ENCODE assay signal across 10 cellular contexts in the genomic region with DNA sequence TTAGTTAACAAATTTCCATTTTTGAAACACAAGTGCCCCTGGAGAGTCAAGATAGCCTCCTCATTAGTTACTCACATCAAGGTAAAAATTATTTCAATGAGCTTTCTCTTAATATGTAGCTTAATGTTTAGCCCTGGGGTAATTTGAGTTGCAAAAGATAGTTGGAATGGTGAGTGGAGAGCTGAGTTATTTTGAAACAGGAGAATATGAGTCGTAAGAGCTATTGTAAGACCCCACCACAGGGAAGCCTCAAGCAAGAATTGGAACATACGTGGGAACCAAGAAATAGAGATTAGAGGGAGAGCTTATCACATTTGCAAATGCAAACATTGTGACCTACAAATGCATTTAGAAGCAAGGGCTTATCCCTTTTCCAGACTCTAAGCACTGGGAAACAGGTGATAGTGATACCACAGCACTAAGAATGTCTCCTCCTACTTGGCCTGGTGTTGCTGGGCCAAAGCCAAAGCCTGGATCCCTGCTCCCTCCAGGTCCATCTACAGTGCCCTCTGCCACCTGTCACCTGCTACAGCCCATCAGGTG.
DNase-seq lines count a peak whose midpoint lies in the region; ATAC-seq, FAIRE-seq and TF ChIP-seq lines count a peak whose summit lies in the region.
"Had no signal": no experiment of that assay in that cellular context is flagged by ENCODE, and none has a peak within 500 bp of the region (broad histone marks: within the 10 kb centered on the region; RNA-seq: fewer than 3 reads in every experiment).

No MANE protein-coding gene starts in this region.

- no peak for TF ChIP-seq CTCF in epithelial cell of esophagus (IDR thresholded peaks at IDR 0.05; ENCODE audit: insufficient read depth, low read depth, low read length, missing control alignments)

- H3K36me3 ChIP-seq in small intestine (ENCODE audit: control insufficient read depth in 2 of 2, insufficient read depth in 2 of 2, low read length in 2 of 2), result no peaks in the 10 kb centered on the region
- H3K36me3 ChIP-seq: sigmoid colon had no signal

- H3K4me3 ChIP-seq in epithelial cell of esophagus (ENCODE audit: low read length) (no peak overlapping the region), small intestine (ENCODE audit: low read depth in 1 of 2, low read length in 2 of 2) (no peak overlapping the region)
- H3K4me3 ChIP-seq: sigmoid colon had no signal

- no peaks in the 10 kb centered on the region for H3K4me1 ChIP-seq in small intestine (ENCODE audit: control insufficient read depth in 2 of 2, insufficient read depth in 1 of 2, low read depth in 1 of 2, low read length in 1 of 2)
- H3K4me1 ChIP-seq: sigmoid colon had no signal

- H3K9me3 ChIP-seq in small intestine (ENCODE audit: control insufficient read depth, low read depth), result no peaks in the 10 kb centered on the region
- H3K9me3 ChIP-seq: sigmoid colon had no signal

- WGBS in small intestine, 3 donors, result 7 to 43% (median 20%) methylated on average over 2 of the region's 2 CpGs

- H3K27ac ChIP-seq in small intestine (ENCODE audit: low read depth in 1 of 2, low read length in 1 of 2), result no peak overlapping the region
- H3K27ac ChIP-seq: sigmoid colon had no signal

- H3K27me3 ChIP-seq in small intestine (ENCODE audit: control insufficient read depth in 2 of 2, insufficient read depth in 2 of 2, low read length in 2 of 2), result no peaks in the 10 kb centered on the region
- H3K27me3 ChIP-seq: sigmoid colon had no signal

- DNase-seq in H54 (ENCODE audit: insufficient read length, low spot score) (no peak), NCI-H69 (lab: John Stamatoyannopoulos, UW) (peak; percentile 91), epithelial cell of esophagus (ENCODE audit: low read depth) (peak; percentile 64), small intestine (peak; percentile 1), COLO829 (ENCODE audit: low spot score) (no peak)
- DNase-seq in activated CD8-positive, alpha-beta memory T cell treated with anti-CD3 and anti-CD28 coated beads, Interleukin-2, amount 50 U/mL, for 48 hours, result no peak
- DNase-seq: activated naive CD8-positive, alpha-beta T cell treated with anti-CD3 and anti-CD28 coated beads, Interleukin-2, amount 10 ng/mL, durations not matched to agents 7 days and 5 days; NCI-H2171 treated with DMSO at 0.1 percent for 48 hours; sigmoid colon had no signal

- no peak for TF ChIP-seq POLR2A in H54 (IDR thresholded peaks at IDR 0.05; ENCODE audit: low read depth, low read length)

- no peak for ATAC-seq in HG03045 (IDR thresholded peaks at IDR 0.05; ENCODE audit: unreplicated experiment)

- peak; percentile 79 for FAIRE-seq in H54 (lab: Jason Lieb, UNC)
- no peak for FAIRE-seq in small intestine (lab: Jason Lieb, UNC)

Comparison
In these comparisons a context has a peak if more than half of its experiments do, and no peak if none do; other contexts are left out.
1. DNase-seq: peak in NCI-H69 (single experiment), epithelial cell of esophagus (single experiment) and small intestine (single experiment); none in H54 (single experiment), COLO829 (single experiment) and activated CD8-positive, alpha-beta memory T cell treated with anti-CD3 and anti-CD28 coated beads, Interleukin-2, amount 50 U/mL, for 48 hours (single experiment).